ENCODE assay signal across 8 cellular contexts in genomic region chr4:6270691-6271121, GRCh38. TPM values are rescaled to one million over a fixed set of nuclear protein-coding genes. Genes with fewer than 3 reads are reported as not detected.
DNase-seq lines count a peak whose midpoint lies in the region; ATAC-seq and TF ChIP-seq lines count a peak whose summit lies in the region.

No MANE protein-coding gene starts in this region.

- no peaks in the 10 kb centered on the region for H3K36me3 Mint-ChIP-seq in activated T-helper 2 cell treated with anti-CD3 and anti-CD28 coated beads, Interferon-gamma antibody, Interleukin-2, Interleukin-4, amounts not matched to agents 10 μg/mL and 5 μg/mL and 100 μg/mL, durations not matched to agents 14 hours and 24 hours and 36 hours (ENCODE audit: low read depth)

- H3K79me2 ChIP-seq in HCT116 (ENCODE audit: insufficient read depth, low read length), result peaks cover 6% of the 10 kb centered on the region; the same call in 1 of the 2 replicates

- TF ChIP-seq POLR2A in HCT116 (IDR thresholded peaks at IDR 0.05; ENCODE audit: borderline replicate concordance, extremely low read depth, insufficient read depth, insufficient read length), result no peak

- H3K36me3 ChIP-seq in HCT116 (ENCODE audit: control insufficient read depth in 1 of 2, insufficient read depth in 2 of 2, low read length in 2 of 2) (no peaks in the 10 kb centered on the region), iPS-15b (ENCODE audit: control insufficient read depth, insufficient read depth, low read length) (peaks cover 2% of the 10 kb centered on the region)

- H3K4me1 Mint-ChIP-seq in activated T-helper 2 cell treated with anti-CD3 and anti-CD28 coated beads, Interferon-gamma antibody, Interleukin-2, Interleukin-4, amounts not matched to agents 10 μg/mL and 5 μg/mL and 100 μg/mL, durations not matched to agents 14 hours and 24 hours and 36 hours (ENCODE audit: low read depth), result peaks cover 17% of the 10 kb centered on the region
- H3K4me1 Mint-ChIP-seq in stimulated activated naive CD8-positive, alpha-beta T cell treated with anti-CD3 and anti-CD28 coated beads, Interleukin-15, amount 100 ng/mL, for 72 hours, result peaks cover 26% of the 10 kb centered on the region

- DNase-seq in HCT116 (ENCODE audit: low read depth, low spot score), result no peak
- no peak for DNase-seq in activated T-helper 2 cell treated with anti-CD3 and anti-CD28 coated beads, Interferon-gamma antibody, Interleukin-2, Interleukin-4, amounts not matched to agents 10 μg/mL and 5 μg/mL and 100 μg/mL, durations not matched to agents 14 hours and 24 hours and 36 hours (ENCODE audit: low spot score)
- DNase-seq in stimulated activated naive CD8-positive, alpha-beta T cell treated with anti-CD3 and anti-CD28 coated beads, Interleukin-15, amount 100 ng/mL, for 72 hours, result no peak
- DNase-seq in NCI-H1694 treated with DMSO at 0.1 percent for 48 hours (lab: John Stamatoyannopoulos, UW), result no peak
- DNase-seq in NCI-H524 treated with DMSO at 0.1 percent for 48 hours (lab: John Stamatoyannopoulos, UW), result no peak
- DNase-seq in GM20000 (ENCODE audit: low spot score), result no peak

- H3K9me3 Mint-ChIP-seq in activated T-helper 2 cell treated with anti-CD3 and anti-CD28 coated beads, Interferon-gamma antibody, Interleukin-2, Interleukin-4, amounts not matched to agents 10 μg/mL and 5 μg/mL and 100 μg/mL, durations not matched to agents 14 hours and 24 hours and 36 hours, result no peaks in the 10 kb centered on the region
- no peaks in the 10 kb centered on the region for H3K9me3 Mint-ChIP-seq in stimulated activated naive CD8-positive, alpha-beta T cell treated with anti-CD3 and anti-CD28 coated beads, Interleukin-15, amount 100 ng/mL, for 72 hours

- CTCF ChIA-PET in HCT116 (lab: Charles Lee), result interaction anchor here (3.1 kb wide), 1 partner anchor 21 kb away, joined by 15 read pairs; no protein-coding TSS in a partner anchor

- no peaks in the 10 kb centered on the region for H3K9me2 ChIP-seq in HCT116 (ENCODE audit: insufficient read depth)

- H3K9me3 ChIP-seq in HCT116 (ENCODE audit: control insufficient read depth in 1 of 2, insufficient read depth in 1 of 2, low read depth in 1 of 2, low read length in 2 of 2), result no peaks in the 10 kb centered on the region
- no peaks in the 10 kb centered on the region for H3K9me3 ChIP-seq in iPS-15b (ENCODE audit: control insufficient read depth, insufficient read depth, low read length)

- POLR2A ChIA-PET in HCT116 (lab: Charles Lee), result no interaction called here

- TSS peak; percentile 37 for BruUV-seq in HCT116 (replicated peaks; lab: Mats Ljungman, UMichigan)

- no peaks in the 10 kb centered on the region for H4K20me1 ChIP-seq in HCT116 (ENCODE audit: insufficient read depth)

- H3K4me1 ChIP-seq in HCT116 (ENCODE audit: control insufficient read depth in 1 of 2, insufficient read depth in 2 of 2, low read length in 2 of 2) (peaks cover 39 to 43% of the 10 kb centered on the region in 2 experiments), iPS-15b (ENCODE audit: control insufficient read depth, insufficient read depth, low read length) (peaks cover 12% of the 10 kb centered on the region)

- H3K9ac ChIP-seq in HCT116 (ENCODE audit: low read length) (peak overlapping the region; percentile 85), iPS-15b (ENCODE audit: low read depth, low read length) (no peak overlapping the region)

- no peak overlapping the region for H2AFZ ChIP-seq in HCT116 (ENCODE audit: low read depth, low read length, poor library complexity, severe bottlenecking)

- ATAC-seq in HCT116 (no peak), HG03520 (IDR thresholded peaks at IDR 0.05; ENCODE audit: unreplicated experiment) (no peak)
- no peak for ATAC-seq in stimulated activated naive CD8-positive, alpha-beta T cell treated with anti-CD3 and anti-CD28 coated beads, Interleukin-15, amount 100 ng/mL, for 72 hours

- intact Hi-C loops in HCT116 (cut with micrococcal nuclease), result no loop called here
- intact Hi-C loops in activated T-helper 2 cell treated with anti-CD3 and anti-CD28 coated beads, Interferon-gamma antibody, Interleukin-2, Interleukin-4, amounts not matched to agents 10 μg/mL and 5 μg/mL and 100 μg/mL, durations not matched to agents 14 hours and 24 hours and 36 hours (cut with micrococcal nuclease), result no loop called here

- H3K4me2 ChIP-seq in HCT116 (ENCODE audit: low read length), result peak overlapping the region; percentile 87

- no peak for TF ChIP-seq RAD21 in HCT116 (IDR thresholded peaks at IDR 0.05; ENCODE audit: low read depth)

- TF ChIP-seq CTCF in HCT116 (IDR thresholded peaks at IDR 0.05 in 2 of 3, conservative IDR thresholded peaks at IDR 0.05 in 1 of 3; ENCODE audit: borderline replicate concordance in 1 of 3, insufficient read depth in 1 of 3, low read depth in 2 of 3, low read length in 2 of 3), result no peak
- no peak for TF ChIP-seq CTCF in GM20000 (IDR thresholded peaks at IDR 0.05; ENCODE audit: extremely low read depth, missing control alignments)

- peak overlapping the region; percentile 72 to 87 for H3K4me3 ChIP-seq in HCT116 (replicated peaks in 1 of 2; ENCODE audit: low read depth in 1 of 2, low read length in 2 of 2)
- H3K4me3 ChIP-seq in iPS-15b (ENCODE audit: low read depth, low read length), result peak overlapping the region; percentile 35

- no peak overlapping the region for H3K27ac Mint-ChIP-seq in activated T-helper 2 cell treated with anti-CD3 and anti-CD28 coated beads, Interferon-gamma antibody, Interleukin-2, Interleukin-4, amounts not matched to agents 10 μg/mL and 5 μg/mL and 100 μg/mL, durations not matched to agents 14 hours and 24 hours and 36 hours
- H3K27ac Mint-ChIP-seq in stimulated activated naive CD8-positive, alpha-beta T cell treated with anti-CD3 and anti-CD28 coated beads, Interleukin-15, amount 100 ng/mL, for 72 hours, result no peak overlapping the region

- RAD21 ChIA-PET in HCT116 (lab: Charles Lee; ENCODE audit: low non-redundant PET in 1 of 2, low total read pairs in 2 of 2, uncharacterized antibody in 2 of 2, unreplicated experiment in 2 of 2), result no interaction called here

- peaks cover 37% of the 10 kb centered on the region for H3K27me3 Mint-ChIP-seq in activated T-helper 2 cell treated with anti-CD3 and anti-CD28 coated beads, Interferon-gamma antibody, Interleukin-2, Interleukin-4, amounts not matched to agents 10 μg/mL and 5 μg/mL and 100 μg/mL, durations not matched to agents 14 hours and 24 hours and 36 hours (ENCODE audit: low read depth)
- H3K27me3 Mint-ChIP-seq in stimulated activated naive CD8-positive, alpha-beta T cell treated with anti-CD3 and anti-CD28 coated beads, Interleukin-15, amount 100 ng/mL, for 72 hours, result peaks cover 36% of the 10 kb centered on the region

- no peak overlapping the region for H3K27ac ChIP-seq in HCT116 (ENCODE audit: low read depth, low read length)

- H3K4me3 Mint-ChIP-seq in activated T-helper 2 cell treated with anti-CD3 and anti-CD28 coated beads, Interferon-gamma antibody, Interleukin-2, Interleukin-4, amounts not matched to agents 10 μg/mL and 5 μg/mL and 100 μg/mL, durations not matched to agents 14 hours and 24 hours and 36 hours (ENCODE audit: low read depth), result peak overlapping the region; percentile 72
- H3K4me3 Mint-ChIP-seq in stimulated activated naive CD8-positive, alpha-beta T cell treated with anti-CD3 and anti-CD28 coated beads, Interleukin-15, amount 100 ng/mL, for 72 hours, result peak overlapping the region; percentile 71 to 81

- H3K27me3 ChIP-seq in HCT116 (ENCODE audit: insufficient read depth, low read length) (no peaks in the 10 kb centered on the region), iPS-15b (ENCODE audit: control insufficient read depth, insufficient read depth, low read length) (peaks cover 7% of the 10 kb centered on the region)

TF ChIP-seq in HCT116, 20 proteins besides CTCF, POLR2A, EP300 and RAD21:
- TF ChIP-seq EZH2phosphoT487 (IDR thresholded peaks at IDR 0.05; ENCODE audit: borderline replicate concordance) (no peak), ZNF274 (IDR thresholded peaks at IDR 0.05; ENCODE audit: low read depth, low read length) (no peak), ELF1 (IDR thresholded peaks at IDR 0.05; ENCODE audit: borderline replicate concordance, low read depth) (no peak), SIN3A (IDR thresholded peaks at IDR 0.05; ENCODE audit: low read depth) (no peak), TCF7L2 (IDR thresholded peaks at IDR 0.05; ENCODE audit: borderline replicate concordance, extremely low read depth, insufficient read depth, insufficient read length) (no peak), SRF (IDR thresholded peaks at IDR 0.05; ENCODE audit: low read depth) (no peak), EGR1 (IDR thresholded peaks at IDR 0.05; ENCODE audit: low read depth) (no peak), FOSL1 (IDR thresholded peaks at IDR 0.05; ENCODE audit: low read depth) (no peak), JUND (IDR thresholded peaks at IDR 0.05) (no peak), CEBPB (IDR thresholded peaks at IDR 0.05; ENCODE audit: low read depth) (no peak), POLR2AphosphoS5 (IDR thresholded peaks at IDR 0.05; ENCODE audit: low read depth, low read length) (no peak), MAX (IDR thresholded peaks at IDR 0.05) (no peak)

RNA-seq across cellular contexts. Expression of gene WFS1, which starts 1.1 kb away (rescaled TPM):
- total RNA-seq in HCT116 (2021; ENCODE audit: unreplicated experiment), result 21.5 TPM
- 17.3 and 26.4 TPM in 2 replicates for polyA plus RNA-seq in HCT116 (2012)
- 4.4 and 5.9 TPM in 2 replicates for total RNA-seq in activated T-helper 2 cell treated with anti-CD3 and anti-CD28 coated beads, Interferon-gamma antibody, Interleukin-2, Interleukin-4, amounts not matched to agents 10 μg/mL and 5 μg/mL and 100 μg/mL, durations not matched to agents 14 hours and 24 hours and 36 hours
